28 cellular contexts compared by ENCODE assay signal in genomic region chr18:30081122-30081521, GRCh38.
"Had no signal": no experiment of that assay in that cellular context is flagged by ENCODE, and none has a peak within 500 bp of the region (broad histone marks: within the 10 kb centered on the region; RNA-seq: fewer than 3 reads in every experiment).

No MANE protein-coding gene starts in this region.

- ATAC-seq: activated CD4-positive, CD25-positive, alpha-beta regulatory T cell treated with anti-CD3 and anti-CD28 coated beads, Interleukin-2, amount 50 U/mL, for 24 hours; activated T-cell treated with anti-CD3 and anti-CD28 coated beads, Interleukin-2, amount 50 U/mL, for 4 hours; activated T-helper 17 cell treated with anti-CD3 and anti-CD28 coated beads, Interleukin-2, amount 50 U/mL, for 72 hours; esophagus mucosa; foreskin keratinocyte; stimulated activated effector memory CD8-positive, alpha-beta T cell treated with anti-CD3 and anti-CD28 coated beads, Interleukin-12 subunit alpha, Interleukin-12 subunit beta, amount 100 ng/mL, for 72 hours had no signal

- H3K27ac ChIP-seq: foreskin keratinocyte, left ventricle myocardium inferior, ovary, sigmoid colon, stomach, thyroid gland, upper lobe of left lung, vagina, VCaP had no signal

- H3K9me3 ChIP-seq: ovary, thyroid gland, upper lobe of left lung, vagina had no signal

- FAIRE-seq: astrocyte, islet of Langerhans, small intestine, TTC549 had no signal

- DNase-seq: activated CD4-positive, alpha-beta memory T cell treated with anti-CD3 and anti-CD28 coated beads for 36 hours; activated CD4-positive, alpha-beta T cell treated with anti-CD3 and anti-CD28 coated beads, Interleukin-2, amount 10 ng/mL, durations not matched to agents 24 days and 14 days; activated CD8-positive, alpha-beta memory T cell treated with anti-CD3 and anti-CD28 coated beads, Interleukin-2, amount 50 U/mL, for 48 hours; activated gamma-delta T cell treated with Interleukin-2 at 50 U/mL for 16 hours; activated naive CD4-positive, alpha-beta T cell treated with anti-CD3 and anti-CD28 coated beads, Interleukin-2, amount 50 U/mL, for 16 hours; activated T-cell treated with anti-CD3 and anti-CD28 coated beads, Interleukin-2, amount 50 U/mL, for 4 hours; amniotic stem cell; caudate nucleus; foreskin keratinocyte; left ventricle myocardium inferior; ovary; sigmoid colon; small intestine; stimulated activated CD4-positive, alpha-beta T cell treated with anti-CD3 and anti-CD28 coated beads, Interleukin-4, amount 100 ng/mL, for 24 hours; stomach; T-helper 9 cell; thyroid gland; upper lobe of left lung had no signal

- H3K4me1 ChIP-seq: foreskin keratinocyte, left ventricle myocardium inferior, sigmoid colon, stomach, thyroid gland, upper lobe of left lung, vagina had no signal

- H3K4me3 ChIP-seq: left ventricle myocardium inferior, lung, ovary, sigmoid colon, stomach, thyroid gland, upper lobe of left lung, vagina had no signal

- H3K36me3 ChIP-seq: left ventricle myocardium inferior, ovary, sigmoid colon, stomach, thyroid gland, upper lobe of left lung, vagina had no signal

- H3K27me3 ChIP-seq: foreskin keratinocyte, ovary, sigmoid colon, stomach, thyroid gland, upper lobe of left lung, vagina had no signal
